Comparison of ENCODE assay signal across 19 cellular contexts in the genomic region with DNA sequence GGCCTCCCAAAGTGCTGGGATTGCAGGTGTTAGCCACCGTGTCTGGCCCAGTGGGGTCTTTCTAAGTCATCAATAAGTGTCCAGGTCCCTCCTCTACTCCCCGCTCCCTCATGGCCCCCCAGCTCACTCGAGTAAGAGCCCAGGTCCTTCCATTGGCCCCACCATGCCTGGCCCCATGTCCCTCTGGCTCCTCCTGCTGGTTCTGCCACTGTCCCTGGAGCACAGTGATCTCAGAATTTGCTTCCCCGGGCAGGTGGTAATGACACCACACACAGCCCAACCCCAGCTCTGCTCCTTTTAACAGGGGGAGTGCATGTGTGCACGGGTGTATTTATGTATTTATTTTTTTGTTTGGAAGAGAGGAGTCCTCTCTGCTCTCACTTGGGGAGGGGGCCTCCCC. TPM values are rescaled to one million over a fixed set of nuclear protein-coding genes. Genes with fewer than 3 reads are reported as not detected.
DNase-seq lines count a peak whose midpoint lies in the region; ATAC-seq and TF ChIP-seq lines count a peak whose summit lies in the region.
"Had no signal": no experiment of that assay in that cellular context is flagged by ENCODE, and none has a peak within 500 bp of the region (broad histone marks: within the 10 kb centered on the region; RNA-seq: fewer than 3 reads in every experiment).

No MANE protein-coding gene starts in this region.

- no peaks in the 10 kb centered on the region for H4K20me1 ChIP-seq in OCI-LY7 (ENCODE audit: insufficient read depth, low read length)

- H2AFZ ChIP-seq in OCI-LY7 (ENCODE audit: low read length) = no peak overlapping the region

- no peak overlapping the region for H3K27ac ChIP-seq in OCI-LY7 (ENCODE audit: low read depth, low read length, poor library complexity, severe bottlenecking)
- H3K27ac ChIP-seq in endodermal cell (ENCODE audit: low read depth, low read length) = no peak overlapping the region
- H3K27ac ChIP-seq: spleen had no signal

- no peak overlapping the region for H3K4me3 Mint-ChIP-seq in endodermal cell
- H3K4me3 Mint-ChIP-seq: activated CD4-positive, alpha-beta T cell treated with anti-CD3 and anti-CD28 coated beads, Interleukin-2, amount 10 ng/mL, durations not matched to agents 24 days and 14 days; activated naive CD8-positive, alpha-beta T cell; activated T-cell treated with anti-CD3 and anti-CD28 coated beads, Interleukin-2, amount 50 U/mL, for 24 hours had no signal

- intact Hi-C loops in OCI-LY7 (cut with micrococcal nuclease; ENCODE audit: unreplicated experiment) = no loop called here

- H3K4me1 Mint-ChIP-seq in endodermal cell = peaks cover 4% of the 10 kb centered on the region
- H3K4me1 Mint-ChIP-seq: activated CD4-positive, alpha-beta T cell treated with anti-CD3 and anti-CD28 coated beads, Interleukin-2, amount 10 ng/mL, durations not matched to agents 24 days and 14 days had no signal

- H3K79me2 ChIP-seq in OCI-LY7 (ENCODE audit: insufficient read depth, low read depth, low read length) = no peaks in the 10 kb centered on the region

- POLR2A ChIA-PET in OCI-LY7 (lab: Charles Lee) = no interaction called here

- ATAC-seq in HG02981 (IDR thresholded peaks at IDR 0.05; ENCODE audit: unreplicated experiment) (no peak), HG03039 (IDR thresholded peaks at IDR 0.05; ENCODE audit: unreplicated experiment) (no peak)
- ATAC-seq: left ventricle myocardium superior had no signal

- H3K36me3 ChIP-seq in GM06990 (ENCODE audit: control insufficient read depth, insufficient read depth, low read length) (no peaks in the 10 kb centered on the region), OCI-LY7 (ENCODE audit: insufficient read depth, low read length) (no peaks in the 10 kb centered on the region), endodermal cell (ENCODE audit: control insufficient read depth, insufficient read depth, low read length) (no peaks in the 10 kb centered on the region)
- H3K36me3 ChIP-seq: MG63, spleen had no signal

- WGBS in endodermal cell (ENCODE audit: insufficient coverage in 1 of 2, insufficient read length in 1 of 2), 2 experiments = 79 to 90% methylated on average over 1 to 5 of the region's 5 CpGs

- BruUV-seq in OCI-LY7 (replicated peaks; lab: Mats Ljungman, UMichigan) = no TSS peak

- no peaks in the 10 kb centered on the region for H3K9me3 Mint-ChIP-seq in endodermal cell
- H3K9me3 Mint-ChIP-seq: activated CD4-positive, alpha-beta T cell treated with anti-CD3 and anti-CD28 coated beads, Interleukin-2, amount 10 ng/mL, durations not matched to agents 24 days and 14 days; activated T-cell treated with anti-CD3 and anti-CD28 coated beads, Interleukin-2, amount 50 U/mL, for 24 hours had no signal

- H3K9ac ChIP-seq in endodermal cell (ENCODE audit: extremely low read depth, low read length, poor library complexity, severe bottlenecking) = no peak overlapping the region

- H3K9me3 ChIP-seq in OCI-LY7 (ENCODE audit: low read length) = no peaks in the 10 kb centered on the region
- no peaks in the 10 kb centered on the region for H3K9me3 ChIP-seq in endodermal cell (ENCODE audit: control insufficient read depth, low read length)
- H3K9me3 ChIP-seq: MG63 had no signal

- H3K4me1 ChIP-seq in OCI-LY7 (ENCODE audit: insufficient read depth, low read length, poor library complexity, severe bottlenecking) (no peaks in the 10 kb centered on the region), endodermal cell (ENCODE audit: control insufficient read depth, insufficient read depth, low read length) (no peaks in the 10 kb centered on the region)

- H3K4me3 ChIP-seq in GM06990 (replicated peaks; ENCODE audit: low read depth, low read length) (no peak overlapping the region), OCI-LY7 (ENCODE audit: low read depth, low read length, poor library complexity, severe bottlenecking) (no peak overlapping the region), endodermal cell (ENCODE audit: low read length) (no peak overlapping the region)
- H3K4me3 ChIP-seq: MG63, spleen had no signal

- no peaks in the 10 kb centered on the region for H3K36me3 Mint-ChIP-seq in endodermal cell (ENCODE audit: low read depth)
- H3K36me3 Mint-ChIP-seq: activated naive CD8-positive, alpha-beta T cell had no signal

- H3K27ac Mint-ChIP-seq in endodermal cell = no peak overlapping the region
- H3K27ac Mint-ChIP-seq: activated CD4-positive, alpha-beta T cell treated with anti-CD3 and anti-CD28 coated beads, Interleukin-2, amount 10 ng/mL, durations not matched to agents 24 days and 14 days; activated naive CD8-positive, alpha-beta T cell; activated T-cell treated with anti-CD3 and anti-CD28 coated beads, Interleukin-2, amount 50 U/mL, for 24 hours had no signal

- TF ChIP-seq CTCF in GM06990 (IDR thresholded peaks at IDR 0.05; ENCODE audit: insufficient read depth, low read length, poor library complexity, severe bottlenecking) = peak; percentile 21
- TF ChIP-seq CTCF in OCI-LY7 (conservative IDR thresholded peaks at IDR 0.05; ENCODE audit: low read length) = peak; percentile 50
- TF ChIP-seq CTCF in endodermal cell (conservative IDR thresholded peaks at IDR 0.05) = peak; percentile 54

- H3K9me2 ChIP-seq in OCI-LY7 (ENCODE audit: insufficient read depth, low read length) = no peaks in the 10 kb centered on the region

- no peak overlapping the region for H3K4me2 ChIP-seq in OCI-LY7 (ENCODE audit: low read length)

- CTCF ChIA-PET in OCI-LY7 (lab: Charles Lee; ENCODE audit: unreplicated experiment) = no interaction called here

- H3K27me3 Mint-ChIP-seq in endodermal cell (ENCODE audit: insufficient read depth) = no peaks in the 10 kb centered on the region
- H3K27me3 Mint-ChIP-seq: activated naive CD8-positive, alpha-beta T cell; activated T-cell treated with anti-CD3 and anti-CD28 coated beads, Interleukin-2, amount 50 U/mL, for 24 hours had no signal

- DNase-seq in 8988T (peak; percentile 37), GM06990 (ENCODE audit: extremely low read depth, insufficient read length) (no peak), OCI-LY7 (ENCODE audit: low spot score) (no peak), endodermal cell (peak; percentile 76), putamen (ENCODE audit: low spot score) (no peak), epidermal melanocyte (ENCODE audit: insufficient read length, low spot score) (no peak)
- DNase-seq: activated CD4-positive, alpha-beta T cell treated with anti-CD3 and anti-CD28 coated beads, Interleukin-2, amount 10 ng/mL, durations not matched to agents 24 days and 14 days; activated T-cell treated with anti-CD3 and anti-CD28 coated beads, Interleukin-2, amount 50 U/mL, for 24 hours; AML-193; left ventricle myocardium superior; MG63; NCI-H2107; stimulated activated naive CD4-positive, alpha-beta T cell; trophoblast cell had no signal

- H3K27me3 ChIP-seq in GM06990 (replicated peaks; ENCODE audit: control insufficient read depth, insufficient read depth, low read length) = no peaks in the 10 kb centered on the region; the same call in 1 of the 2 replicates
- no peaks in the 10 kb centered on the region for H3K27me3 ChIP-seq in endodermal cell (ENCODE audit: control insufficient read depth, insufficient read depth, low read length, poor library complexity, severe bottlenecking)
- H3K27me3 ChIP-seq: MG63 had no signal

RNA-seq across cellular contexts. Expression of a gene that starts 19.6 kb away (rescaled TPM):
- 1.3 and 2.5 TPM in 2 replicates for total RNA-seq in OCI-LY7 (2014; rRNA removed; shearing (Covaris generic))
- total RNA-seq in OCI-LY7 (2022) (1.4 and 2.3 TPM in 2 replicates), endodermal cell (1 to 10 TPM; 2.9 to 3.3 TPM)
- polyA plus RNA-seq in endodermal cell (2013, experiment 1 of 2) = 7.2 TPM
- polyA plus RNA-seq in endodermal cell (2013, experiment 2 of 2) = 7.2 TPM
- total RNA-seq: bronchial epithelial cell, left ventricle myocardium superior had no signal

Comparison
In these comparisons a context has a peak if more than half of its experiments do, and no peak if none do; other contexts are left out.
1. DNase-seq: peak in 8988T (single experiment) and endodermal cell (single experiment); none in GM06990 (single experiment), OCI-LY7 (single experiment), putamen (single experiment) and epidermal melanocyte (single experiment).
2. Peak in every context shown above with its lines, with median percentiles within 50 percentile points of each other: CTCF ChIP-seq.